1 cellular context compared by ENCODE assay signal in the genomic region with DNA sequence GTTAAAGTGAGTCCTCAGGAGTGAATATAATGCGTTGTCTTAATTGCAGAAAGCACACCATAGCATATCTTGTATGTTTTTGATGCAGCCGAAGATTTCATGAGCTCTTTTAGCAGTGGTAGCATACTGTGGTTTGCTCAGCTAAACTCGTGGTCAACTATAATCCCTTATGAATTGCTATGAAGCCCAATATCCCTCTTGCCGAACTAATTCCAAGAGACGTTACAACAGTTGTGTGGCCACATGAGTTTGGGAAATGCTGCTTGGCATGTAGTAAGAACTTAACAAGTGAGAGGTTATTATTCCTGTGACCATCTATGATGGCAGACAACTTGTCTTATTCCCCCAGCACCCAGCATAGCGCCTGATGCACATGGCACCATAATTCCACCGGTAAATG.
TF ChIP-seq lines count a peak whose summit lies in the region.

No MANE protein-coding gene starts in this region.

TF ChIP-seq in IMR-90, 13 proteins besides CTCF, POLR2A, EP300 and RAD21:
- no peak for TF ChIP-seq MAZ (IDR thresholded peaks at IDR 0.05; ENCODE audit: borderline replicate concordance, low read depth, low read length)
- TF ChIP-seq MXI1 (IDR thresholded peaks at IDR 0.05; ENCODE audit: borderline replicate concordance, low read depth, low read length) = no peak
- TF ChIP-seq MAFK (IDR thresholded peaks at IDR 0.05; ENCODE audit: low read depth, low read length) = no peak
- no peak for TF ChIP-seq BHLHE40 (IDR thresholded peaks at IDR 0.05; ENCODE audit: low read depth, low read length)
- TF ChIP-seq, protein P1, sequence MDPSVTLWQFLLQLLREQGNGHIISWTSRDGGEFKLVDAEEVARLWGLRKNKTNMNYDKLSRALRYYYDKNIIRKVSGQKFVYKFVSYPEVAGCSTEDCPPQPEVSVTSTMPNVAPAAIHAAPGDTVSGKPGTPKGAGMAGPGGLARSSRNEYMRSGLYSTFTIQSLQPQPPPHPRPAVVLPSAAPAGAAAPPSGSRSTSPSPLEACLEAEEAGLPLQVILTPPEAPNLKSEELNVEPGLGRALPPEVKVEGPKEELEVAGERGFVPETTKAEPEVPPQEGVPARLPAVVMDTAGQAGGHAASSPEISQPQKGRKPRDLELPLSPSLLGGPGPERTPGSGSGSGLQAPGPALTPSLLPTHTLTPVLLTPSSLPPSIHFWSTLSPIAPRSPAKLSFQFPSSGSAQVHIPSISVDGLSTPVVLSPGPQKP (IDR thresholded peaks at IDR 0.05; ENCODE audit: borderline replicate concordance, low read depth, low read length) = no peak
- no peak for TF ChIP-seq SMC3 (IDR thresholded peaks at IDR 0.05; ENCODE audit: low read depth, low read length)
- no peak for TF ChIP-seq FOS (IDR thresholded peaks at IDR 0.05; ENCODE audit: low read depth, low read length)
